15 cellular contexts compared by ENCODE assay signal in genomic region chr2:101984656-101985055, GRCh38. TPM values are rescaled to one million over a fixed set of nuclear protein-coding genes. Genes with fewer than 3 reads are reported as not detected.
A peak's percentile ranks its signal among the peaks of the same experiment; 100 is the strongest.
DNase-seq lines count a peak whose midpoint lies in the region; ATAC-seq and TF ChIP-seq lines count a peak whose summit lies in the region.
"Had no signal": no experiment of that assay in that cellular context is flagged by ENCODE, and none has a peak within 500 bp of the region (broad histone marks: within the 10 kb centered on the region; RNA-seq: fewer than 3 reads in every experiment).

No MANE protein-coding gene starts in this region.

- peak overlapping the region; percentile 29 for H3K27ac Mint-ChIP-seq in neural progenitor cell
- no peak overlapping the region for H3K27ac Mint-ChIP-seq in stimulated activated naive CD8-positive, alpha-beta T cell treated with anti-CD3 and anti-CD28 coated beads, Interleukin-15, amount 100 ng/mL, for 72 hours

- POLR2A ChIA-PET in PC-9 (lab: Charles Lee; ENCODE audit: unreplicated experiment) = no interaction called here

- H3K9me3 Mint-ChIP-seq in neural progenitor cell = no peaks in the 10 kb centered on the region
- no peaks in the 10 kb centered on the region for H3K9me3 Mint-ChIP-seq in stimulated activated naive CD8-positive, alpha-beta T cell treated with anti-CD3 and anti-CD28 coated beads, Interleukin-15, amount 100 ng/mL, for 72 hours
- H3K9me3 Mint-ChIP-seq: CD8-positive, alpha-beta memory T cell had no signal

- no peaks in the 10 kb centered on the region for H4K20me1 ChIP-seq in PC-9 (ENCODE audit: insufficient read depth)
- H4K20me1 ChIP-seq in neural progenitor cell (ENCODE audit: low read depth) = no peaks in the 10 kb centered on the region
- H4K20me1 ChIP-seq: BLaER1 had no signal

- peaks cover 14% of the 10 kb centered on the region for H3K27me3 Mint-ChIP-seq in neural progenitor cell (ENCODE audit: insufficient read depth, low read depth)
- peaks cover 12% of the 10 kb centered on the region for H3K27me3 Mint-ChIP-seq in stimulated activated naive CD8-positive, alpha-beta T cell treated with anti-CD3 and anti-CD28 coated beads, Interleukin-15, amount 100 ng/mL, for 72 hours

- WGBS in transverse colon (ENCODE audit: low coverage in 1 of 2), 2 donors = 81 to 100% methylated on average over 1 to 9 of the region's 9 CpGs

- DNase-seq in PC-9 (no peak), foreskin keratinocyte (no peak), neural progenitor cell (ENCODE audit: low spot score) (no peak), transverse colon (no peak)
- DNase-seq in stimulated activated naive CD8-positive, alpha-beta T cell treated with anti-CD3 and anti-CD28 coated beads, Interleukin-15, amount 100 ng/mL, for 72 hours = no peak
- DNase-seq: GF-D8 had no signal

- H3K4me3 ChIP-seq in PC-9 = no peak overlapping the region; the same call in 1 of the 2 replicates
- H3K4me3 ChIP-seq in neural progenitor cell = no peak overlapping the region
- no peak overlapping the region for H3K4me3 ChIP-seq in transverse colon
- H3K4me3 ChIP-seq: A549, BLaER1, HAP-1, K562 had no signal

- peaks cover 42% of the 10 kb centered on the region for H3K4me1 Mint-ChIP-seq in neural progenitor cell
- H3K4me1 Mint-ChIP-seq in stimulated activated naive CD8-positive, alpha-beta T cell treated with anti-CD3 and anti-CD28 coated beads, Interleukin-15, amount 100 ng/mL, for 72 hours = peaks cover 50% of the 10 kb centered on the region

- intact Hi-C loops in PC-9 (cut with micrococcal nuclease; ENCODE audit: unreplicated experiment) (loop anchor here (1.0 to 5.0 kb wide), 3 partner anchors 15 to 467 kb away; no protein-coding TSS in a partner anchor), transverse colon (cut with DNase I; ENCODE audit: low total_unique reads) (loop anchor here (10.0 kb wide), 1 partner anchor 100 kb away; no protein-coding TSS in a partner anchor)

- H3K27ac ChIP-seq in PC-9 = peak overlapping the region; percentile 93
- H3K27ac ChIP-seq in foreskin keratinocyte = peak overlapping the region; percentile 95
- H3K27ac ChIP-seq in neural progenitor cell = no peak overlapping the region
- H3K27ac ChIP-seq in transverse colon = peak overlapping the region; percentile 53 to 82 (median 74)
- H3K27ac ChIP-seq: A549, BLaER1, HL-60 had no signal

- H3K9ac ChIP-seq in neural progenitor cell = no peak overlapping the region
- H3K9ac ChIP-seq: BLaER1 had no signal

- in situ Hi-C loops in transverse colon (cut with MboI; ENCODE audit: low pct_ligation_motif_present in 1 of 4, low pct_unique_long_range_greater_than_20kb in 1 of 4, low sequenced_read_pairs in 3 of 4) = no loop called here

- no peaks in the 10 kb centered on the region; the same call in 1 of the 2 replicates for H3K79me2 ChIP-seq in PC-9 (ENCODE audit: low read depth)
- no peaks in the 10 kb centered on the region for H3K79me2 ChIP-seq in neural progenitor cell (ENCODE audit: low read depth)

- H3K36me3 Mint-ChIP-seq in neural progenitor cell = no peaks in the 10 kb centered on the region

- H3K4me2 ChIP-seq in PC-9 (peak overlapping the region; percentile 64), neural progenitor cell (no peak overlapping the region)
- H3K4me2 ChIP-seq: A549, BLaER1 had no signal

- H3K9me3 ChIP-seq in PC-9 (ENCODE audit: insufficient read depth, low read depth) = no peaks in the 10 kb centered on the region
- H3K9me3 ChIP-seq in neural progenitor cell (ENCODE audit: low read depth) = no peaks in the 10 kb centered on the region
- H3K9me3 ChIP-seq in transverse colon = no peaks in the 10 kb centered on the region
- H3K9me3 ChIP-seq: A549, BLaER1, HAP-1 had no signal

- H3K4me1 ChIP-seq in PC-9 (replicated peaks; ENCODE audit: insufficient read depth) (peaks cover 60% of the 10 kb centered on the region), foreskin keratinocyte (peaks cover 45% of the 10 kb centered on the region), neural progenitor cell (peaks cover 7% of the 10 kb centered on the region), transverse colon (peaks cover 3 to 51% (median 40%) of the 10 kb centered on the region in 4 donors)
- H3K4me1 ChIP-seq: A549, HAP-1 had no signal

- ATAC-seq in foreskin keratinocyte (no peak), HG02571 (IDR thresholded peaks at IDR 0.05; ENCODE audit: unreplicated experiment) (no peak), GM21423 (IDR thresholded peaks at IDR 0.05; ENCODE audit: unreplicated experiment) (no peak)
- ATAC-seq in stimulated activated naive CD8-positive, alpha-beta T cell treated with anti-CD3 and anti-CD28 coated beads, Interleukin-15, amount 100 ng/mL, for 72 hours = no peak

- TF ChIP-seq CTCF in PC-9 (conservative IDR thresholded peaks at IDR 0.05) = no peak
- TF ChIP-seq CTCF in foreskin keratinocyte (conservative IDR thresholded peaks at IDR 0.05) = no peak
- TF ChIP-seq CTCF in neural progenitor cell (IDR thresholded peaks at IDR 0.05) = no peak
- no peak for TF ChIP-seq CTCF in transverse colon (IDR thresholded peaks at IDR 0.05)

- H3K36me3 ChIP-seq in PC-9 (ENCODE audit: low read depth) = no peaks in the 10 kb centered on the region
- no peaks in the 10 kb centered on the region for H3K36me3 ChIP-seq in neural progenitor cell
- H3K36me3 ChIP-seq in transverse colon = no peaks in the 10 kb centered on the region
- H3K36me3 ChIP-seq: BLaER1, HAP-1 had no signal

- no TSS peak for BruUV-seq in PC-9 (replicated peaks; lab: Mats Ljungman, UMichigan)

- H2AFZ ChIP-seq in PC-9 (no peak overlapping the region), neural progenitor cell (replicated peaks) (no peak overlapping the region)

- no peaks in the 10 kb centered on the region for H3K27me3 ChIP-seq in PC-9 (ENCODE audit: insufficient read depth, low read depth)
- H3K27me3 ChIP-seq in foreskin keratinocyte = no peaks in the 10 kb centered on the region
- H3K27me3 ChIP-seq in neural progenitor cell = no peaks in the 10 kb centered on the region
- no peaks in the 10 kb centered on the region for H3K27me3 ChIP-seq in transverse colon
- H3K27me3 ChIP-seq: BLaER1 had no signal

- TF ChIP-seq EP300 in transverse colon (IDR thresholded peaks at IDR 0.05; ENCODE audit: low read depth) = no peak

- H3K9me2 ChIP-seq in PC-9 (ENCODE audit: insufficient read depth) = no peaks in the 10 kb centered on the region

- CTCF ChIA-PET in PC-9 (lab: Charles Lee) = interaction anchor here (0.6 kb wide), 1 partner anchor 108 kb away, joined by 3 read pairs; no protein-coding TSS in a partner anchor

- no peak for TF ChIP-seq POLR2A in transverse colon (IDR thresholded peaks at IDR 0.05)

- H3F3A ChIP-seq in PC-9 (ENCODE audit: insufficient read depth, low read depth) (peaks cover 51% of the 10 kb centered on the region), neural progenitor cell (ENCODE audit: low read depth) (no peaks in the 10 kb centered on the region)

- H3K4me3 Mint-ChIP-seq in neural progenitor cell = no peak overlapping the region
- H3K4me3 Mint-ChIP-seq in stimulated activated naive CD8-positive, alpha-beta T cell treated with anti-CD3 and anti-CD28 coated beads, Interleukin-15, amount 100 ng/mL, for 72 hours = no peak overlapping the region

RNA-seq across cellular contexts. Expression of gene IL1R2, which starts 7.1 kb away (rescaled TPM):
- 3.3 and 3.8 TPM in 2 replicates for total RNA-seq in PC-9 (2021)
- total RNA-seq in foreskin keratinocyte = 37.9 and 40.7 TPM in 2 replicates
- polyA plus RNA-seq in foreskin keratinocyte = 36.6 and 44.6 TPM in 2 replicates
- total RNA-seq in neural progenitor cell (ENCODE audit: low replicate concordance) = not detected in 2 replicates
- total RNA-seq in transverse colon = 10 to 100 TPM in 3 of 4 donors, 1 to 10 TPM in 1; 7.1 to 52.4 (median 29.9) TPM
- total RNA-seq: H1, K562 had no signal
- polyA plus RNA-seq: CD8-positive, alpha-beta memory T cell had no signal
